8 cellular contexts compared by ENCODE assay signal in the genomic region with DNA sequence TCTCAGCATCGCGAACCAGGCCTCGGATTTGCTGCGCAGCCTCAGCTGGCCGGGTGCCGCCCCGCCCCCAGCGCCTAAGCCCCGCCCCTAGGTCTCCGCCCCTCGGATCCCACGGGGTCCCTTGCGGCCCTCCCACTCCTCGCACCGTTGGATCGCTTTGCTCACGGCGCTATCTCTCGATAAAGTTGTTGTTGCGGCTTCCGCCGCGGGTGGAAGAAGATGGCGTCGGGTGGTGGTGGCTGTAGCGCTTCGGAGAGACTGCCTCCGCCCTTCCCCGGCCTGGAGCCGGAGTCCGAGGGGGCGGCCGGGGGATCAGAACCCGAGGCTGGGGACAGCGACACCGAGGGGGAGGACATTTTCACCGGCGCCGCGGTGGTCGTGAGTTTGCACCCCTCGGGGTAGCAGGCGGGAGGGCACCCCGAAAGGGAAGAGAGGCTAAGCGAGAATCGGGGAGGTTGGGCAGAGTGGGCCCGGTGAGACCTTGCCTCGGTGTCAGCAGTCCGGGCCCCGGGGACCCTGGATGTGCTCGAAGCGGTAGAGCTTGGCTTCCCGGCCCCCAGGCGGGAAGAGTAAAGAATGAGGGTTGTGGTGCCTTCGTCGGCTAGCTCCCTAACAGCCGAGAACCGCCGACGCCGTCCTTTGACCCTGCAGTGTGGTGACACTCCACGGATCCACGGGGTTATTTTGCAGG. TPM values are rescaled to one million over a fixed set of nuclear protein-coding genes. Genes with fewer than 3 reads are reported as not detected.
DNase-seq lines count a peak whose midpoint lies in the region; ATAC-seq lines count a peak whose summit lies in the region.

A gene with protein sequence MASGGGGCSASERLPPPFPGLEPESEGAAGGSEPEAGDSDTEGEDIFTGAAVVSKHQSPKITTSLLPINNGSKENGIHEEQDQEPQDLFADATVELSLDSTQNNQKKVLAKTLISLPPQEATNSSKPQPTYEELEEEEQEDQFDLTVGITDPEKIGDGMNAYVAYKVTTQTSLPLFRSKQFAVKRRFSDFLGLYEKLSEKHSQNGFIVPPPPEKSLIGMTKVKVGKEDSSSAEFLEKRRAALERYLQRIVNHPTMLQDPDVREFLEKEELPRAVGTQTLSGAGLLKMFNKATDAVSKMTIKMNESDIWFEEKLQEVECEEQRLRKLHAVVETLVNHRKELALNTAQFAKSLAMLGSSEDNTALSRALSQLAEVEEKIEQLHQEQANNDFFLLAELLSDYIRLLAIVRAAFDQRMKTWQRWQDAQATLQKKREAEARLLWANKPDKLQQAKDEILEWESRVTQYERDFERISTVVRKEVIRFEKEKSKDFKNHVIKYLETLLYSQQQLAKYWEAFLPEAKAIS (plus strand): TSS at position 188 of the 691 bp plus-strand sequence. CDS start 32 bp downstream, at position 220.

- peak within 1 kb of the TSS; percentile 86 for H3K4me3 ChIP-seq in HUES48 (ENCODE audit: low read depth, low read length)

- peak; percentile 98 for DNase-seq in CD1c-positive myeloid dendritic cell (ENCODE audit: extremely low spot score)
- peak; percentile 96 for DNase-seq in NOMO-1 treated with dmso at 0.1 percent for 144 hours (lab: John Stamatoyannopoulos, UW; ENCODE audit: unreplicated experiment)
- peak; percentile 94 to 95 for DNase-seq in activated CD8-positive, alpha-beta memory T cell treated with anti-CD3 and anti-CD28 coated beads for 4 hours (ENCODE audit: low read depth in 2 of 2)
- peak; percentile 92 for DNase-seq in effector CD8-positive, alpha-beta T cell (lab: John Stamatoyannopoulos, UW)
- DNase-seq in lung microvascular endothelial cell (ENCODE audit: low read depth in 2 of 2), result peak; percentile 96 to 97
- peak; percentile 88 to 98 (median 98) for DNase-seq in stimulated activated CD4-positive, alpha-beta T cell treated with anti-CD3 and anti-CD28 coated beads, TNF-alpha, amount 100 ng/mL, for 24 hours (ENCODE audit: low read depth in 3 of 3)

- H3K27ac ChIP-seq in HUES48 (ENCODE audit: low read depth, low read length), result peak within 1 kb of the TSS; percentile 70

- H3K9me3 ChIP-seq in HUES48 (ENCODE audit: control insufficient read depth, insufficient read depth, low read length), result no peaks in the 10 kb centered on the region

- peak within 1 kb of the TSS; percentile 58 for H3K9ac ChIP-seq in HUES48 (ENCODE audit: low read depth, low read length)

- ATAC-seq in GM19467 (IDR thresholded peaks at IDR 0.05; ENCODE audit: unreplicated experiment), result peak; percentile 45

- no peaks in the 10 kb centered on the region for H3K27me3 ChIP-seq in HUES48 (ENCODE audit: control insufficient read depth, insufficient read depth, low read length)

- H3K4me1 ChIP-seq in HUES48 (ENCODE audit: control insufficient read depth, insufficient read depth, low read length), result peaks cover 15% of the 10 kb centered on the region

- H3K36me3 ChIP-seq in HUES48 (ENCODE audit: control insufficient read depth, insufficient read depth, low read length), result no peaks in the 10 kb centered on the region

RNA-seq across cellular contexts. Expression of the gene that starts here (rescaled TPM):
- total RNA-seq in lung microvascular endothelial cell, result 24.6 and 32.5 TPM in 2 replicates

Comparison
In these comparisons a context has a peak if more than half of its experiments do, and no peak if none do; other contexts are left out.
1. Peak in every context shown above with its lines: DNase-seq, ATAC-seq, H3K4me3 ChIP-seq and H3K27ac ChIP-seq.